ENCODE assay signal across 9 cellular contexts in genomic region chr14:103819503-103820307, GRCh38. TPM values are rescaled to one million over a fixed set of nuclear protein-coding genes. Genes with fewer than 3 reads are reported as not detected.
DNase-seq lines count a peak whose midpoint lies in the region; ATAC-seq and TF ChIP-seq lines count a peak whose summit lies in the region.
"Had no signal": no experiment of that assay in that cellular context is flagged by ENCODE, and none has a peak within 500 bp of the region (broad histone marks: within the 10 kb centered on the region; RNA-seq: fewer than 3 reads in every experiment).

No MANE protein-coding gene starts in this region.

- H3K27me3 ChIP-seq in endodermal cell (ENCODE audit: control insufficient read depth, insufficient read depth, low read length, poor library complexity, severe bottlenecking) = no peaks in the 10 kb centered on the region
- no peaks in the 10 kb centered on the region for H3K27me3 ChIP-seq in naive thymus-derived CD4-positive, alpha-beta T cell (ENCODE audit: control insufficient read depth in 2 of 2, insufficient read depth in 2 of 2, low read length in 2 of 2)

- peak overlapping the region; percentile 12 for H3K4me3 Mint-ChIP-seq in endodermal cell
- peak overlapping the region in 6 of 10 donors; percentile 9 to 74 (median 46) for H3K4me3 Mint-ChIP-seq in naive thymus-derived CD4-positive, alpha-beta T cell

- H3K9me3 Mint-ChIP-seq in endodermal cell = peaks cover 3% of the 10 kb centered on the region
- no peaks in the 10 kb centered on the region for H3K9me3 Mint-ChIP-seq in naive thymus-derived CD4-positive, alpha-beta T cell

- 8 to 15% methylated on average over 3 to 7 of the region's 7 CpGs for WGBS in endodermal cell (ENCODE audit: insufficient coverage in 1 of 2, insufficient read length in 1 of 2), 2 experiments

- TF ChIP-seq CTCF in endodermal cell (conservative IDR thresholded peaks at IDR 0.05) = no peak

- peak overlapping the region; percentile 13 for H3K27ac ChIP-seq in endodermal cell (ENCODE audit: low read depth, low read length)
- H3K27ac ChIP-seq in naive thymus-derived CD4-positive, alpha-beta T cell (ENCODE audit: low read depth, low read length) = no peak overlapping the region

- H3K4me3 ChIP-seq in endodermal cell (ENCODE audit: low read length) = peak overlapping the region; percentile 53
- no peak overlapping the region for H3K4me3 ChIP-seq in naive thymus-derived CD4-positive, alpha-beta T cell (ENCODE audit: low read length)
- H3K4me3 ChIP-seq: HAP-1 had no signal

- POLR2A ChIA-PET in naive thymus-derived CD4-positive, alpha-beta T cell (lab: Charles Lee) = interaction anchor here (0.7 kb wide), 1 partner anchor 1179 kb away, joined by 3 read pairs; no protein-coding TSS in a partner anchor

- no peak overlapping the region for H3K9ac ChIP-seq in endodermal cell (ENCODE audit: extremely low read depth, low read length, poor library complexity, severe bottlenecking)

- H3K27ac Mint-ChIP-seq in endodermal cell = peak overlapping the region; percentile 49
- H3K27ac Mint-ChIP-seq in naive thymus-derived CD4-positive, alpha-beta T cell = peak overlapping the region in 8 of 9 donors; percentile 24 to 76 (median 57)

- peaks cover 16% of the 10 kb centered on the region for H3K4me1 Mint-ChIP-seq in endodermal cell
- peaks cover 0 to 52% (median 48%) of the 10 kb centered on the region in 7 donors for H3K4me1 Mint-ChIP-seq in naive thymus-derived CD4-positive, alpha-beta T cell

- H3K27me3 Mint-ChIP-seq in endodermal cell (ENCODE audit: insufficient read depth) = no peaks in the 10 kb centered on the region
- peaks cover 0 to 7% (median 0%) of the 10 kb centered on the region in 5 donors for H3K27me3 Mint-ChIP-seq in naive thymus-derived CD4-positive, alpha-beta T cell

- CTCF ChIA-PET in naive thymus-derived CD4-positive, alpha-beta T cell (lab: Charles Lee) = interaction anchor here (0.6 to 3.9 kb wide), 3 partner anchors 11 to 111 kb away, joined by 3 to 16 read pairs (median 4); no protein-coding TSS in a partner anchor

- H3K36me3 ChIP-seq in endodermal cell (ENCODE audit: control insufficient read depth, insufficient read depth, low read length) = no peaks in the 10 kb centered on the region
- H3K36me3 ChIP-seq in naive thymus-derived CD4-positive, alpha-beta T cell (ENCODE audit: control insufficient read depth in 2 of 3, insufficient read depth in 3 of 3, low read length in 3 of 3) = no peaks in the 10 kb centered on the region
- H3K36me3 ChIP-seq: HAP-1 had no signal

- ATAC-seq in naive thymus-derived CD4-positive, alpha-beta T cell = no peak
- ATAC-seq in HG02981 (IDR thresholded peaks at IDR 0.05; ENCODE audit: unreplicated experiment) = no peak
- ATAC-seq in HG03135 (IDR thresholded peaks at IDR 0.05; ENCODE audit: unreplicated experiment) = no peak

- no peaks in the 10 kb centered on the region for H3K36me3 Mint-ChIP-seq in endodermal cell (ENCODE audit: low read depth)
- peaks cover 0 to 3% (median 0%) of the 10 kb centered on the region in 5 donors for H3K36me3 Mint-ChIP-seq in naive thymus-derived CD4-positive, alpha-beta T cell

- H3K4me1 ChIP-seq in endodermal cell (ENCODE audit: control insufficient read depth, insufficient read depth, low read length) = no peaks in the 10 kb centered on the region
- peaks cover 0 to 18% of the 10 kb centered on the region in 2 donors for H3K4me1 ChIP-seq in naive thymus-derived CD4-positive, alpha-beta T cell (ENCODE audit: control insufficient read depth in 2 of 2, insufficient read depth in 2 of 2, low read length in 2 of 2)

- intact Hi-C loops in naive thymus-derived CD4-positive, alpha-beta T cell (cut with micrococcal nuclease) = loop anchor here in 1 of 2 donors (2.0 kb wide), 1 partner anchor 27 kb away; the partner anchor contains the start of gene PPP1R13B

- H3K9me3 ChIP-seq in endodermal cell (ENCODE audit: control insufficient read depth, low read length) = no peaks in the 10 kb centered on the region
- no peaks in the 10 kb centered on the region for H3K9me3 ChIP-seq in naive thymus-derived CD4-positive, alpha-beta T cell (ENCODE audit: control insufficient read depth in 2 of 3, low read length in 3 of 3)
- H3K9me3 ChIP-seq: HAP-1 had no signal

- DNase-seq in DMS153 treated with DMSO at 0.1 percent for 48 hours (lab: John Stamatoyannopoulos, UW; ENCODE audit: unreplicated experiment) (peak; percentile 29), NCI-H2171 treated with DMSO at 0.1 percent for 48 hours (lab: John Stamatoyannopoulos, UW) (peak; percentile 78), endodermal cell (peak; percentile 86), 8988T (no peak)
- no peak for DNase-seq in naive thymus-derived CD4-positive, alpha-beta T cell
- DNase-seq in activated CD4-positive, alpha-beta T cell treated with anti-CD3 and anti-CD28 coated beads, Interleukin-2, amount 50 U/mL, for 4 hours = no peak

RNA-seq across cellular contexts. Expression of gene PPP1R13B, which starts 27.7 kb away (rescaled TPM):
- total RNA-seq in endodermal cell = 10 to 100 TPM; 15.6 to 17.5 TPM
- polyA plus RNA-seq in endodermal cell (2013, experiment 1 of 2) = 3.3 TPM
- 4.4 TPM for polyA plus RNA-seq in endodermal cell (2013, experiment 2 of 2)
- total RNA-seq in naive thymus-derived CD4-positive, alpha-beta T cell = 10 to 100 TPM; 10.8 to 26.8 (median 17.7) TPM
- polyA plus RNA-seq in naive thymus-derived CD4-positive, alpha-beta T cell = 1 to 10 TPM; 3.3 to 3.9 TPM

Comparison
In these comparisons a context has a peak if more than half of its experiments do, and no peak if none do; other contexts are left out.
1. DNase-seq: peak in DMS153 treated with DMSO at 0.1 percent for 48 hours (single experiment), NCI-H2171 treated with DMSO at 0.1 percent for 48 hours (single experiment) and endodermal cell (single experiment); none in naive thymus-derived CD4-positive, alpha-beta T cell (0 of 9), 8988T (single experiment) and activated CD4-positive, alpha-beta T cell treated with anti-CD3 and anti-CD28 coated beads, Interleukin-2, amount 50 U/mL, for 4 hours (0 of 2).